Comparison of ENCODE assay signal across 21 cellular contexts in genomic region chr2:142599504-142599903, GRCh38.
"Had no signal": no experiment of that assay in that cellular context is flagged by ENCODE, and none has a peak within 500 bp of the region (broad histone marks: within the 10 kb centered on the region; RNA-seq: fewer than 3 reads in every experiment).

No MANE protein-coding gene starts in this region.

- H3K9me3 ChIP-seq: right lobe of liver, suprapubic skin, transverse colon, upper lobe of right lung, uterus had no signal

- H3K27ac ChIP-seq: coronary artery, parathyroid adenoma, right lobe of liver, suprapubic skin, transverse colon, upper lobe of right lung, uterus had no signal

- H2AFZ ChIP-seq: parathyroid adenoma had no signal

- H3K4me1 Mint-ChIP-seq: immature natural killer cell; memory B cell; natural killer cell; stimulated activated naive B cell treated with anti-CD40 and anti-IgM and Interleukin-4, amounts not matched to agents 10 μg/mL and 1 μg/mL and 100 μg/mL, for 72 hours; stimulated activated naive CD8-positive, alpha-beta T cell treated with anti-CD3 and anti-CD28 coated beads, Interleukin-15, amount 100 ng/mL, for 72 hours had no signal

- H3K27me3 ChIP-seq: right lobe of liver, suprapubic skin, transverse colon, upper lobe of right lung, uterus had no signal

- H3K79me2 ChIP-seq: parathyroid adenoma had no signal

- H3K9ac ChIP-seq: parathyroid adenoma had no signal

- H3K36me3 ChIP-seq: right lobe of liver, suprapubic skin, transverse colon, upper lobe of right lung, uterus had no signal

- DNase-seq: effector memory CD8-positive, alpha-beta T cell; erythroblast; hypothalamus; immature natural killer cell; natural killer cell; right lobe of liver; small intestine; stimulated activated CD4-positive, alpha-beta T cell treated with anti-CD3 and anti-CD28 coated beads, Interleukin-15, amount 100 ng/mL, for 24 hours; stimulated activated CD4-positive, alpha-beta T cell treated with anti-CD3 and anti-CD28 coated beads, Interleukin-2, amount 100 ng/mL, for 48 hours; stimulated activated naive B cell treated with anti-CD40 and anti-IgM and Interleukin-4, amounts not matched to agents 10 μg/mL and 1 μg/mL and 100 μg/mL, for 72 hours; stimulated activated naive CD8-positive, alpha-beta T cell treated with anti-CD3 and anti-CD28 coated beads, Interleukin-15, amount 100 ng/mL, for 72 hours; transverse colon; upper lobe of right lung; uterus had no signal

- H3K36me3 Mint-ChIP-seq: immature natural killer cell; memory B cell; natural killer cell; stimulated activated naive B cell treated with anti-CD40 and anti-IgM and Interleukin-4, amounts not matched to agents 10 μg/mL and 1 μg/mL and 100 μg/mL, for 72 hours had no signal

- ATAC-seq: effector memory CD8-positive, alpha-beta T cell; left lobe of liver; natural killer cell; stimulated activated naive B cell treated with anti-CD40 and anti-IgM and Interleukin-4, amounts not matched to agents 10 μg/mL and 1 μg/mL and 100 μg/mL, for 72 hours; stimulated activated naive CD8-positive, alpha-beta T cell treated with anti-CD3 and anti-CD28 coated beads, Interleukin-15, amount 100 ng/mL, for 72 hours; upper lobe of right lung had no signal

- H3K27ac Mint-ChIP-seq: effector memory CD8-positive, alpha-beta T cell; immature natural killer cell; memory B cell; natural killer cell; progenitor cell of endocrine pancreas; stimulated activated naive B cell treated with anti-CD40 and anti-IgM and Interleukin-4, amounts not matched to agents 10 μg/mL and 1 μg/mL and 100 μg/mL, for 72 hours; stimulated activated naive CD8-positive, alpha-beta T cell treated with anti-CD3 and anti-CD28 coated beads, Interleukin-15, amount 100 ng/mL, for 72 hours had no signal

- H3K4me3 ChIP-seq: coronary artery, lung, right lobe of liver, suprapubic skin, transverse colon, upper lobe of right lung, uterus had no signal

- H3K27me3 Mint-ChIP-seq: effector memory CD8-positive, alpha-beta T cell; memory B cell; stimulated activated naive B cell treated with anti-CD40 and anti-IgM and Interleukin-4, amounts not matched to agents 10 μg/mL and 1 μg/mL and 100 μg/mL, for 72 hours; stimulated activated naive CD8-positive, alpha-beta T cell treated with anti-CD3 and anti-CD28 coated beads, Interleukin-15, amount 100 ng/mL, for 72 hours had no signal

- H3K9me3 Mint-ChIP-seq: effector memory CD8-positive, alpha-beta T cell; memory B cell; natural killer cell; stimulated activated naive B cell treated with anti-CD40 and anti-IgM and Interleukin-4, amounts not matched to agents 10 μg/mL and 1 μg/mL and 100 μg/mL, for 72 hours; stimulated activated naive CD8-positive, alpha-beta T cell treated with anti-CD3 and anti-CD28 coated beads, Interleukin-15, amount 100 ng/mL, for 72 hours had no signal

- H3K4me3 Mint-ChIP-seq: effector memory CD8-positive, alpha-beta T cell; immature natural killer cell; memory B cell; natural killer cell; stimulated activated naive B cell treated with anti-CD40 and anti-IgM and Interleukin-4, amounts not matched to agents 10 μg/mL and 1 μg/mL and 100 μg/mL, for 72 hours; stimulated activated naive CD8-positive, alpha-beta T cell treated with anti-CD3 and anti-CD28 coated beads, Interleukin-15, amount 100 ng/mL, for 72 hours had no signal

- H3K4me1 ChIP-seq: parathyroid adenoma, right lobe of liver, suprapubic skin, transverse colon, upper lobe of right lung, uterus had no signal
